Comparison of ENCODE assay signal across 9 cellular contexts in the genomic region with DNA sequence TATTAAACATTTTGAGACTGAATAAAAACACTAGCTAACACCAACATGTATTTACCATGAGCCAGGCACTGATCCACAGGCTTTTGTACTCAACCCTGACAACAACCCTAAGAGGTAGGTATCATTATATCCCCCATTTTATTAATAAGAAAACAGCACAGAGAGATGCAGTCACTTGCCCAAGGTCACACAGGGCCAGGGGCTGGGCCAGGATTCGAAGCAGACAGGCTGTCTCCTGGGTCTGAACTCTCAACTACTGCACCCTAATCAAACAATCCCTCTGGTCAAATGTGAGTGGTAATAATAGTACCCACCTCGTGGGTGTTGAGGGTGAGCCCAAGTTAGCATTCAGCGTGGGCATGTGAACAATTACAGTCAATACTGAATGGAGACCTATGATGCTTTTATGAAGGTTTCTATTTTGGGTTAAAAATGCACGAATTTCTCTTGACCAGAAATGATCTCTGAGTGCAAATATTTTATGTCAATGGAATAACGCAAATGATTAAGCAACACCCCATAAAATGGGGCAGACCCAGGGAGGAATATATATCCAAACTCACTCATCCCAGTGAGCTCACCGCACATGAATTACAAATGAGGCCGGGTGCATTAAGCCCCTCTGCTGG. TPM values are rescaled to one million over a fixed set of nuclear protein-coding genes. Genes with fewer than 3 reads are reported as not detected.
DNase-seq lines count a peak whose midpoint lies in the region; ATAC-seq and TF ChIP-seq lines count a peak whose summit lies in the region.
"Not testable (repeated sequence)": the region's sequence is repeated elsewhere in the genome, so short reads cannot be mapped to it uniquely, and the experiment has no call there.
"Had no signal": no experiment of that assay in that cellular context is flagged by ENCODE, and none has a peak within 500 bp of the region (broad histone marks: within the 10 kb centered on the region; RNA-seq: fewer than 3 reads in every experiment).

No MANE protein-coding gene starts in this region.

- H4K20me1 ChIP-seq in GM23338 (replicated peaks; ENCODE audit: insufficient read depth); PC-3 (ENCODE audit: low read length): not testable (repeated sequence)

- peak overlapping the region; percentile 96; the same call in 1 of the 2 replicates for H3K27ac Mint-ChIP-seq in GM23338
- peak overlapping the region; percentile 18 for H3K27ac Mint-ChIP-seq in activated T-helper 17 cell treated with anti-CD3 and anti-CD28 coated beads, Interleukin-2, amount 50 U/mL, for 72 hours

- H3K9me2 ChIP-seq in GM23338 (ENCODE audit: insufficient read depth); PC-3 (replicated peaks; ENCODE audit: low read length): not testable (repeated sequence)

- TF ChIP-seq POLR2A in heart left ventricle (IDR thresholded peaks at IDR 0.05) = not testable (repeated sequence)

- H2AFZ ChIP-seq in GM23338; PC-3 (ENCODE audit: low read length): not testable (repeated sequence)

- WGBS in heart left ventricle, 4 donors = 31 to 40% (median 37%) methylated on average over 5 to 7 of the region's 7 CpGs

- not testable (repeated sequence) for TF ChIP-seq CTCF in AG04449 (IDR thresholded peaks at IDR 0.05; ENCODE audit: insufficient read depth, low read length, missing control alignments); GM23338 (conservative IDR thresholded peaks at IDR 0.05; ENCODE audit: low read depth in 2 of 2); PC-3 (conservative IDR thresholded peaks at IDR 0.05; ENCODE audit: low read depth, low read length); colonic mucosa (IDR thresholded peaks at IDR 0.05); heart left ventricle (IDR thresholded peaks at IDR 0.05); mucosa of descending colon (IDR thresholded peaks at IDR 0.05)

- H3F3A ChIP-seq in GM23338 (replicated peaks; ENCODE audit: low read depth); PC-3 (ENCODE audit: low read length, unreplicated experiment): not testable (repeated sequence)

- H3K27me3 ChIP-seq in GM23338 (ENCODE audit: insufficient read depth); PC-3 (ENCODE audit: low read length); colonic mucosa; heart left ventricle: not testable (repeated sequence)

- H3K4me3 ChIP-seq in AG04449 (ENCODE audit: low read depth, low read length) (peak overlapping the region; percentile 68), GM23338 (peak overlapping the region; percentile 81), PC-3 (ENCODE audit: low read length) (peak overlapping the region; percentile 66), colonic mucosa (peak overlapping the region; percentile 92), heart left ventricle (peak overlapping the region in 9 of 12 donors; percentile 60 to 95 (median 84)), skeletal muscle cell (ENCODE audit: low read depth, low read length) (peak overlapping the region; percentile 66)
- H3K4me3 ChIP-seq in mucosa of descending colon = not testable (repeated sequence)

- not testable (repeated sequence) for DNase-seq in AG04449 (ENCODE audit: low read depth, low spot score); GM23338 (ENCODE audit: low spot score); PC-3; colonic mucosa; heart left ventricle; skeletal muscle cell (ENCODE audit: low read depth)
- DNase-seq in mucosa of descending colon = peak in 2 of 3 donors; percentile 36 to 43

- not testable (repeated sequence) for H3K4me1 ChIP-seq in GM23338 (ENCODE audit: insufficient read depth); PC-3 (ENCODE audit: insufficient read depth, low read length); colonic mucosa; mucosa of descending colon (ENCODE audit: low read depth)
- H3K4me1 ChIP-seq in heart left ventricle = peaks cover 0 to 15% (median 1%) of the 10 kb centered on the region in 12 donors

- CTCF ChIA-PET in AG04449 (lab: Yijun Ruan, JAX); PC-3 (lab: Charles Lee): not testable (repeated sequence)

- H3K4me2 ChIP-seq in GM23338 = peak overlapping the region; percentile 84
- peak overlapping the region; percentile 81 for H3K4me2 ChIP-seq in PC-3 (ENCODE audit: low read length)

- H3K27me3 Mint-ChIP-seq in GM23338 (ENCODE audit: insufficient read depth, low read depth, poor library complexity) = peaks cover 13% of the 10 kb centered on the region
- H3K27me3 Mint-ChIP-seq in activated T-helper 17 cell treated with anti-CD3 and anti-CD28 coated beads, Interleukin-2, amount 50 U/mL, for 72 hours = not testable (repeated sequence)

- BruUV-seq in PC-3 (replicated peaks; lab: Mats Ljungman, UMichigan) = TSS peak; percentile 63

- H3K9ac ChIP-seq in PC-3 (ENCODE audit: low read length) (peak overlapping the region; percentile 87), colonic mucosa (ENCODE audit: low read depth in 2 of 2, low read length in 2 of 2) (peak overlapping the region in 1 of 2 donors; percentile 69)

- H3K9me3 Mint-ChIP-seq in GM23338; activated T-helper 17 cell treated with anti-CD3 and anti-CD28 coated beads, Interleukin-2, amount 50 U/mL, for 72 hours: not testable (repeated sequence)

- ATAC-seq in GM23338; PC-3; activated T-helper 17 cell treated with anti-CD3 and anti-CD28 coated beads, Interleukin-2, amount 50 U/mL, for 72 hours (replicated peaks); heart left ventricle; mucosa of descending colon: not testable (repeated sequence)

- not testable (repeated sequence) for H3K36me3 ChIP-seq in GM23338 (ENCODE audit: insufficient read depth); PC-3 (ENCODE audit: low read depth, low read length); colonic mucosa; heart left ventricle; mucosa of descending colon (ENCODE audit: low read depth)

- H3K4me3 Mint-ChIP-seq in GM23338 = peak overlapping the region; percentile 92
- peak overlapping the region; percentile 84 for H3K4me3 Mint-ChIP-seq in activated T-helper 17 cell treated with anti-CD3 and anti-CD28 coated beads, Interleukin-2, amount 50 U/mL, for 72 hours

- peaks cover 35% of the 10 kb centered on the region for H3K4me1 Mint-ChIP-seq in GM23338
- H3K4me1 Mint-ChIP-seq in activated T-helper 17 cell treated with anti-CD3 and anti-CD28 coated beads, Interleukin-2, amount 50 U/mL, for 72 hours = peaks cover 12% of the 10 kb centered on the region

- not testable (repeated sequence) for H3K9me3 ChIP-seq in PC-3 (ENCODE audit: low read length); colonic mucosa; heart left ventricle; mucosa of descending colon

- intact Hi-C loops in PC-3 (cut with micrococcal nuclease); colonic mucosa (cut with DNase I); heart left ventricle (cut with DNase I); mucosa of descending colon (cut with DNase I, micrococcal nuclease): not testable (repeated sequence)

- peaks cover 28% of the 10 kb centered on the region for H3K36me3 Mint-ChIP-seq in GM23338 (ENCODE audit: low read depth)
- peaks cover 14% of the 10 kb centered on the region for H3K36me3 Mint-ChIP-seq in activated T-helper 17 cell treated with anti-CD3 and anti-CD28 coated beads, Interleukin-2, amount 50 U/mL, for 72 hours (ENCODE audit: low read depth)

- not testable (repeated sequence) for H3K27ac ChIP-seq in GM23338 (ENCODE audit: low read depth); PC-3 (ENCODE audit: low read length); colonic mucosa
- peak overlapping the region in 5 of 12 donors; percentile 66 to 87 (median 81) for H3K27ac ChIP-seq in heart left ventricle

- POLR2A ChIA-PET in AG04449 (lab: Yijun Ruan, JAX); PC-3 (lab: Charles Lee; ENCODE audit: unreplicated experiment): not testable (repeated sequence)

- not testable (repeated sequence) for H3K79me2 ChIP-seq in GM23338 (replicated peaks; ENCODE audit: insufficient read depth); PC-3 (ENCODE audit: low read length)

RNA-seq across cellular contexts. Expression of a gene that starts 1.0 kb away (rescaled TPM):
- total RNA-seq in GM23338 (2014; rRNA removed; shearing (Covaris generic)) = 28.7 and 37.1 TPM in 2 replicates
- polyA plus RNA-seq in GM23338 (2016; fragmentation: Nextera tagmentation; extraction: Ambion mirVana) = 19.7 and 24.0 TPM in 2 replicates
- total RNA-seq in PC-3 (2014; rRNA removed) = 23.7 and 25.8 TPM in 2 replicates
- total RNA-seq in activated T-helper 17 cell treated with anti-CD3 and anti-CD28 coated beads, Interleukin-2, amount 50 U/mL, for 72 hours = 10 to 100 TPM in 1 of 2 donors, 1 to 10 TPM in 1; 7.3 to 11.7 TPM
- total RNA-seq in colonic mucosa = 10 to 100 TPM in 1 of 2 donors, 1 to 10 TPM in 1; 7.4 to 16.2 TPM
- total RNA-seq in heart left ventricle = 10 to 100 TPM in 1 of 9 donors, 1 to 10 TPM in 8; 6.2 to 10.8 (median 7.2) TPM
- 10 to 100 TPM in 1 of 2 donors, 1 to 10 TPM in 1; 3.2 to 11.6 TPM for polyA plus RNA-seq in heart left ventricle
- total RNA-seq in mucosa of descending colon = 1 to 10 TPM; 5.7 to 7.5 (median 7.0) TPM

RNA-seq across cellular contexts. Expression of a gene that starts 24.9 kb away (rescaled TPM):
- 30.0 and 36.4 TPM in 2 replicates for total RNA-seq in GM23338 (2014; rRNA removed; shearing (Covaris generic))
- polyA plus RNA-seq in GM23338 (2016; fragmentation: Nextera tagmentation; extraction: Ambion mirVana) (19.2 and 20.2 TPM in 2 replicates), heart left ventricle (10 to 100 TPM in 1 of 2 donors, 1 to 10 TPM in 1; 6.0 to 15.3 TPM)
- total RNA-seq in PC-3 (2014; rRNA removed) (22.9 and 29.7 TPM in 2 replicates), colonic mucosa (10 to 100 TPM; 27.7 to 51.3 TPM), heart left ventricle (10 to 100 TPM in 3 of 9 donors, 1 to 10 TPM in 6; 6.5 to 17.1 (median 9.7) TPM), mucosa of descending colon (10 to 100 TPM; 17.7 to 32.2 (median 29.0) TPM)
- 10 to 100 TPM; 15.1 to 38.1 TPM for total RNA-seq in activated T-helper 17 cell treated with anti-CD3 and anti-CD28 coated beads, Interleukin-2, amount 50 U/mL, for 72 hours

RNA-seq across cellular contexts. Expression of a gene that starts 30.8 kb away (rescaled TPM):
- 2.8 and 4.2 TPM in 2 replicates for total RNA-seq in GM23338 (2014; rRNA removed; shearing (Covaris generic))
- 4.4 and 6.5 TPM in 2 replicates for polyA plus RNA-seq in GM23338 (2016; fragmentation: Nextera tagmentation; extraction: Ambion mirVana)
- total RNA-seq in PC-3 (2014; rRNA removed) = not detected in 2 replicates
- not detected for total RNA-seq in activated T-helper 17 cell treated with anti-CD3 and anti-CD28 coated beads, Interleukin-2, amount 50 U/mL, for 72 hours
- total RNA-seq in colonic mucosa = 1 to 10 TPM; 1.6 to 3.6 TPM
- total RNA-seq in heart left ventricle = 10 to 100 TPM in 4 of 9 donors, 1 to 10 TPM in 5; 1.5 to 38.4 (median 6.9) TPM
- polyA plus RNA-seq in heart left ventricle = 1 to 10 TPM in 1 of 2 donors, under 1 TPM in 1; 0.26 to 4.2 TPM
- 1 to 10 TPM; 2.5 to 5.0 (median 3.3) TPM for total RNA-seq in mucosa of descending colon
- total RNA-seq: Daoy had no signal
